Comparison of ENCODE assay signal across 7 cellular contexts in genomic region chr20:38592411-38592790, GRCh38. TPM values are rescaled to one million over a fixed set of nuclear protein-coding genes. Genes with fewer than 3 reads are reported as not detected.
"Had no signal": no experiment of that assay in that cellular context is flagged by ENCODE, and none has a peak within 500 bp of the region (broad histone marks: within the 10 kb centered on the region; RNA-seq: fewer than 3 reads in every experiment).

No MANE protein-coding gene starts in this region.

RNA-seq across cellular contexts. Expression of gene ARHGAP40, which starts 9.2 kb away (rescaled TPM):
- polyA plus RNA-seq: fibroblast of lung; immature natural killer cell; naive thymus-derived CD8-positive, alpha-beta T cell; sigmoid colon had no signal

RNA-seq across cellular contexts. Expression of gene ADIG, which starts 11.4 kb away (rescaled TPM):
- polyA plus RNA-seq: fibroblast of lung; immature natural killer cell; lung; naive thymus-derived CD8-positive, alpha-beta T cell; neural cell; sigmoid colon; urinary bladder had no signal
